ENCODE assay signal across 15 cellular contexts in the genomic region with DNA sequence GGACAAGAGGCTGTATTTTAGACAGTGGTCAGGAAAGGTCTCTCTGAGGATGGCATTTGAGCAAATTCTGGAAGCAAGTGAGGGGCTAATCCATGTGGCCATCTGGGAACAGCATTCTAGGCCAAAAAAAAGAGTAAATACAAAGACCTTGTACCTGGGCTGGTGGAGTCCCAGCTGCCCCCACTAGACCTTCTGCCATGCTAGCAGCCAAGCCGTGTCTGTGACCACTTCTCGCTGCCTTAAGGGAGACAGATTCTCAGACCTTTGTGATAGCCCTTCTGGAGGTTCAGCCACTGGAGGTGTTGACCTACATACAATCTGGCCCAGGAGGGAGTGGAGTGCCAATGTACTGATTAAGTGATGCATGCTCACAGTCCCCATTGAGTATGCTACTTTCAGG.
"Had no signal": no experiment of that assay in that cellular context is flagged by ENCODE, and none has a peak within 500 bp of the region (broad histone marks: within the 10 kb centered on the region; RNA-seq: fewer than 3 reads in every experiment).

No MANE protein-coding gene starts in this region.

- H3K27ac ChIP-seq: esophagus muscularis mucosa, thyroid gland, uterus had no signal

- H3K36me3 ChIP-seq: esophagus muscularis mucosa, thyroid gland, uterus had no signal

- H3K27me3 ChIP-seq: esophagus muscularis mucosa, thyroid gland, uterus had no signal

- DNase-seq: activated CD4-positive, CD25-positive, alpha-beta regulatory T cell; activated CD8-positive, alpha-beta memory T cell treated with anti-CD3 and anti-CD28 coated beads for 24 hours; activated gamma-delta T cell treated with Interleukin-2 at 50 U/mL for 16 hours; amygdala; foreskin fibroblast; left cardiac atrium; Right ventricle myocardium superior; SK-N-SH; stimulated activated CD4-positive, alpha-beta T cell treated with anti-CD3 and anti-CD28 coated beads, Interleukin-2, amount 100 ng/mL, for 48 hours; thyroid gland; uterus had no signal

- H3K27ac Mint-ChIP-seq: brain had no signal

- H3K4me2 ChIP-seq: SK-N-SH had no signal

- H3K4me3 Mint-ChIP-seq: brain had no signal

- H3K4me3 ChIP-seq: esophagus muscularis mucosa, thyroid gland, uterus had no signal

- H3K4me1 ChIP-seq: uterus had no signal

- H3K9ac ChIP-seq: SK-N-SH had no signal

- H3K36me3 Mint-ChIP-seq: brain had no signal

- FAIRE-seq: endometrium, TTC549 had no signal

- H3K9me3 ChIP-seq: SK-N-SH, thyroid gland, uterus had no signal
